ENCODE assay signal across 8 cellular contexts in genomic region chr17:2244545-2245525, GRCh38.
DNase-seq lines count a peak whose midpoint lies in the region; ATAC-seq and TF ChIP-seq lines count a peak whose summit lies in the region.

No MANE protein-coding gene starts in this region.

- DNase-seq in GM06990 (ENCODE audit: extremely low read depth, insufficient read length) = peak; percentile 50
- DNase-seq in SHP77 (lab: John Stamatoyannopoulos, UW) = peak; percentile 83 to 84
- DNase-seq in activated effector memory CD4-positive, alpha-beta T cell treated with anti-CD3 and anti-CD28 coated beads, Interleukin-2, amount 50 U/mL, for 16 hours = peak; percentile 93
- peak; percentile 82 to 94 for DNase-seq in foreskin fibroblast
- peak in 54 of 56 donors; percentile 22 to 88 (median 64) for DNase-seq in nucleus accumbens (lab: John Stamatoyannopoulos, UW)
- DNase-seq in stromal cell of bone marrow (ENCODE audit: low read depth) = peak; percentile 77

- no peaks in the 10 kb centered on the region for H3K27me3 ChIP-seq in GM06990 (replicated peaks; ENCODE audit: control insufficient read depth, insufficient read depth, low read length)

- ATAC-seq in HG02571 (IDR thresholded peaks at IDR 0.05; ENCODE audit: unreplicated experiment) = no peak

- no peaks in the 10 kb centered on the region; the same call in none of the 2 replicates for H3K36me3 ChIP-seq in GM06990 (ENCODE audit: control insufficient read depth, insufficient read depth, low read length)

- H3K4me3 ChIP-seq in GM06990 (replicated peaks; ENCODE audit: low read depth, low read length) (no peak overlapping the region), foreskin fibroblast (ENCODE audit: low read depth in 1 of 2, low read length in 2 of 2) (peak overlapping the region in 1 of 2 donors; percentile 26)

- TF ChIP-seq CTCF in GM06990 (IDR thresholded peaks at IDR 0.05; ENCODE audit: insufficient read depth, low read length, poor library complexity, severe bottlenecking) = peak; percentile 96
- TF ChIP-seq CTCF in LNCAP (IDR thresholded peaks at IDR 0.05) = peak; percentile 98
- peak; percentile 96 for TF ChIP-seq CTCF in foreskin fibroblast (IDR thresholded peaks at IDR 0.05; ENCODE audit: low read depth, low read length)
